ENCODE assay signal across 30 cellular contexts in the genomic region with DNA sequence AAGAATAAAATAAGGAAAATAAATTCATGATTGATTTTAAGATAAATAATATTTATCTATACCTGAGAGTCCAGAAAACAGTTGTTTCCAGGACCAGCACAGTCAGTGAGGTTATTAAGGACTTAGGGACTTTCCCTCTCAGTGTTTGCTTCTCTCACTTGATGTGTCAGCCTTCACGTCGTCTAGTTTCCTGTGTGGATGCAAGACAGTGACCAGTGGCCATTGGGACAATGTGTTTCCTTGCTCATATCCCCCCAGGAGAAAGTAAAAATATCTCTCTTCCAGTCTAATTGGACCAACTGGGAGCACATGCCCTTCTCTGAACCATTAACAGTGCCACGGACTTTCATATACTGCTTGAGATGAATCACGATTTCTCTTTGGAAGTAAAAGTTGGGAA.
"Had no signal": no experiment of that assay in that cellular context is flagged by ENCODE, and none has a peak within 500 bp of the region (broad histone marks: within the 10 kb centered on the region; RNA-seq: fewer than 3 reads in every experiment).

No MANE protein-coding gene starts in this region.

- H3K9me3 ChIP-seq: esophagus squamous epithelium, gastroesophageal sphincter had no signal

- H3K27ac ChIP-seq: brain microvascular endothelial cell, esophagus squamous epithelium, gastroesophageal sphincter, VCaP had no signal

- H3K36me3 ChIP-seq: brain microvascular endothelial cell, esophagus squamous epithelium, gastroesophageal sphincter had no signal

- ATAC-seq: activated T-cell treated with anti-CD3 and anti-CD28 coated beads, Interleukin-2, amount 50 U/mL, for 72 hours; gastroesophageal sphincter; WTC11 had no signal

- H3K4me1 ChIP-seq: esophagus squamous epithelium, gastroesophageal sphincter had no signal

- H3K4me3 ChIP-seq: esophagus squamous epithelium, gastroesophageal sphincter had no signal

- H3K27me3 ChIP-seq: brain microvascular endothelial cell, esophagus squamous epithelium, gastroesophageal sphincter had no signal

- FAIRE-seq: astrocyte, colon, TTC549 had no signal

- DNase-seq: activated CD4-positive, alpha-beta memory T cell treated with anti-CD3 and anti-CD28 coated beads, Interleukin-2, amount 10 ng/mL, durations not matched to agents 7 days and 5 days; activated CD4-positive, alpha-beta T cell treated with anti-CD3 and anti-CD28 coated beads for 1 hour; activated CD4-positive, alpha-beta T cell treated with anti-CD3 and anti-CD28 coated beads for 4 hours; activated CD4-positive, alpha-beta T cell treated with anti-CD3 and anti-CD28 coated beads, Interleukin-2, amount 10 ng/mL, durations not matched to agents 7 days and 5 days; activated CD4-positive, alpha-beta T cell treated with anti-CD3 and anti-CD28 coated beads, Interleukin-2, amount 50 U/mL, for 4 hours; activated CD8-positive, alpha-beta memory T cell treated with anti-CD3 and anti-CD28 coated beads, Interleukin-2, amount 50 U/mL, for 48 hours; activated effector memory CD4-positive, alpha-beta T cell treated with Interleukin-2 at 50 U/mL for 16 hours; activated gamma-delta T cell treated with Interleukin-2 at 50 U/mL for 16 hours; activated naive CD4-positive, alpha-beta T cell treated with anti-CD3 and anti-CD28 coated beads, Interleukin-2, amount 50 U/mL, for 16 hours; activated naive CD4-positive, alpha-beta T cell treated with Interleukin-2 at 50 U/mL for 16 hours; activated T-cell treated with anti-CD3 and anti-CD28 coated beads for 4 hours; activated T-cell treated with anti-CD3 and anti-CD28 coated beads, Interleukin-2, amount 50 U/mL, for 24 hours; activated T-cell treated with anti-CD3 and anti-CD28 coated beads, Interleukin-2, amount 50 U/mL, for 72 hours; amniotic stem cell; anterior cingulate cortex; brain microvascular endothelial cell; caudate nucleus; cortex of kidney; effector CD8-positive, alpha-beta T cell; erythroblast; esophagus squamous epithelium; foreskin melanocyte; head of caudate nucleus; T-helper 2 cell had no signal
